ENCODE assay signal across 9 cellular contexts in genomic region chr5:32390819-32391591, GRCh38. TPM values are rescaled to one million over a fixed set of nuclear protein-coding genes. Genes with fewer than 3 reads are reported as not detected.
DNase-seq lines count a peak whose midpoint lies in the region; ATAC-seq and TF ChIP-seq lines count a peak whose summit lies in the region.
"Had no signal": no experiment of that assay in that cellular context is flagged by ENCODE, and none has a peak within 500 bp of the region (broad histone marks: within the 10 kb centered on the region; RNA-seq: fewer than 3 reads in every experiment).

No MANE protein-coding gene starts in this region.

- H3K36me3 Mint-ChIP-seq in glutamatergic neuron (ENCODE audit: unreplicated experiment), result no peaks in the 10 kb centered on the region
- peaks cover 45% of the 10 kb centered on the region for H3K36me3 Mint-ChIP-seq in activated CD4-positive, alpha-beta T cell treated with anti-CD3 and anti-CD28 coated beads, Interleukin-2, amount 10 ng/mL, durations not matched to agents 7 days and 5 days (ENCODE audit: low read depth)

- H3K4me3 Mint-ChIP-seq in glutamatergic neuron (ENCODE audit: unreplicated experiment), result no peak overlapping the region
- no peak overlapping the region for H3K4me3 Mint-ChIP-seq in activated CD4-positive, alpha-beta T cell treated with anti-CD3 and anti-CD28 coated beads, Interleukin-2, amount 10 ng/mL, durations not matched to agents 7 days and 5 days
- H3K4me3 Mint-ChIP-seq: central memory CD8-positive, alpha-beta T cell; naive thymus-derived CD8-positive, alpha-beta T cell had no signal

- DNase-seq in HuH-7 (ENCODE audit: low spot score) (peak; percentile 30), SW480 (ENCODE audit: low spot score) (peak; percentile 14), glutamatergic neuron (no peak), superior temporal gyrus (ENCODE audit: extremely low spot score) (peak; percentile 35)
- no peak for DNase-seq in activated CD4-positive, alpha-beta T cell treated with anti-CD3 and anti-CD28 coated beads, Interleukin-2, amount 10 ng/mL, durations not matched to agents 7 days and 5 days
- DNase-seq: naive thymus-derived CD8-positive, alpha-beta T cell had no signal

- ATAC-seq in HG02840 (IDR thresholded peaks at IDR 0.05; ENCODE audit: low FRiP score, unreplicated experiment), result no peak
- no peak for ATAC-seq in HG03280 (IDR thresholded peaks at IDR 0.05; ENCODE audit: unreplicated experiment)
- ATAC-seq: naive thymus-derived CD8-positive, alpha-beta T cell had no signal

- H3K9me3 Mint-ChIP-seq in glutamatergic neuron (ENCODE audit: unreplicated experiment), result peaks cover 8% of the 10 kb centered on the region
- H3K9me3 Mint-ChIP-seq in activated CD4-positive, alpha-beta T cell treated with anti-CD3 and anti-CD28 coated beads, Interleukin-2, amount 10 ng/mL, durations not matched to agents 7 days and 5 days, result no peaks in the 10 kb centered on the region
- H3K9me3 Mint-ChIP-seq: central memory CD8-positive, alpha-beta T cell; naive thymus-derived CD8-positive, alpha-beta T cell had no signal

- POLR2A ChIA-PET in activated CD4-positive, alpha-beta T cell treated with anti-CD3 and anti-CD28 coated beads, Interleukin-2, amount 10 ng/mL, durations not matched to agents 7 days and 5 days (lab: Charles Lee), result interaction anchor here (0.6 kb wide), 1 partner anchor 838 kb away, joined by 3 read pairs; no protein-coding TSS in a partner anchor

- CTCF ChIA-PET in activated CD4-positive, alpha-beta T cell treated with anti-CD3 and anti-CD28 coated beads, Interleukin-2, amount 10 ng/mL, durations not matched to agents 7 days and 5 days (lab: Charles Lee), result no interaction called here

- TF ChIP-seq CTCF in glutamatergic neuron (IDR thresholded peaks at IDR 0.05; ENCODE audit: partially characterized antibody, unreplicated experiment), result no peak

- H3K4me1 Mint-ChIP-seq in glutamatergic neuron (ENCODE audit: low read depth, unreplicated experiment), result peaks cover 11% of the 10 kb centered on the region
- H3K4me1 Mint-ChIP-seq in activated CD4-positive, alpha-beta T cell treated with anti-CD3 and anti-CD28 coated beads, Interleukin-2, amount 10 ng/mL, durations not matched to agents 7 days and 5 days, result peaks cover 5% of the 10 kb centered on the region
- H3K4me1 Mint-ChIP-seq: central memory CD8-positive, alpha-beta T cell had no signal

- peak overlapping the region; percentile 69 for H3K27ac Mint-ChIP-seq in glutamatergic neuron (ENCODE audit: unreplicated experiment)
- no peak overlapping the region for H3K27ac Mint-ChIP-seq in activated CD4-positive, alpha-beta T cell treated with anti-CD3 and anti-CD28 coated beads, Interleukin-2, amount 10 ng/mL, durations not matched to agents 7 days and 5 days

- H3K27me3 Mint-ChIP-seq in glutamatergic neuron (ENCODE audit: unreplicated experiment), result peaks cover 2% of the 10 kb centered on the region
- no peaks in the 10 kb centered on the region for H3K27me3 Mint-ChIP-seq in activated CD4-positive, alpha-beta T cell treated with anti-CD3 and anti-CD28 coated beads, Interleukin-2, amount 10 ng/mL, durations not matched to agents 7 days and 5 days
- H3K27me3 Mint-ChIP-seq: central memory CD8-positive, alpha-beta T cell; naive thymus-derived CD8-positive, alpha-beta T cell had no signal

RNA-seq across cellular contexts. Expression of gene ZFR, which starts 53.5 kb away (rescaled TPM):
- 84.5 TPM for total RNA-seq in glutamatergic neuron (ENCODE audit: unreplicated experiment)
- 10 to 100 TPM; 46.6 to 52.1 TPM for total RNA-seq in activated CD4-positive, alpha-beta T cell treated with anti-CD3 and anti-CD28 coated beads, Interleukin-2, amount 10 ng/mL, durations not matched to agents 7 days and 5 days

Comparison
In these comparisons a context has a peak if more than half of its experiments do, and no peak if none do; other contexts are left out.
1. DNase-seq: peak in HuH-7 (single experiment), SW480 (single experiment) and superior temporal gyrus (single experiment); none in glutamatergic neuron (single experiment) and activated CD4-positive, alpha-beta T cell treated with anti-CD3 and anti-CD28 coated beads, Interleukin-2, amount 10 ng/mL, durations not matched to agents 7 days and 5 days (single experiment).